ENCODE assay signal across 10 cellular contexts in the genomic region with DNA sequence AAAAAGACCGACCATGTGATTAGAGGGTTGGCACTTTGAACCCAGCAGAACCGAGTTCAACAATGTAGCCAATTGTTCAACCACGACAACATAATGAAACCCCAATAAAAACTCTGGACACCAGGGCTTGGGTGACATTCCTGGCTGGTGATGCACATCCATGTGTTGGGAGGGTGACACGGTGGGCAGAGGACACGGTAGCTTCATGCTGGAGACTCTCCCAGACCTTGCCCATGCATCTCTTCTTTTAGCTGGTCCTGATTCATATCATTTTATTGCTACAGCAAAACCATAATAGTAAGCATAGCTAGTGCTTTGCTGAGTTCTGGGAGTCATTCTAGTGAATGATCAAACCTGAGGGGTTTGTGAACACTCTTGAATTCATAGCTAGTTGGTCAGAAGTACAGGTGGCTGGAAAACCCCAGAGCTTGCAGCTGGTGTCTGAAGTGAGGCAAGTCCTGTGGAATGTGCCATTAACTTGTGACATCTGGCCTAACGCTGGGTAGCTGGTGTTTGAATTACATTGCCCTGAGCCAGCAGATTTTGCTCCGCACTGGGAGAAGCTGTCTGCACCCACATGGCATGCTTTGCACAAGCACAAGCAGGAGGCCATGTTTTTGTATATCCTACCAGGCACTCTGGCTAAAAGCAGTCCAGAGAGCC. TPM values are rescaled to one million over a fixed set of nuclear protein-coding genes. Genes with fewer than 3 reads are reported as not detected.
DNase-seq lines count a peak whose midpoint lies in the region; ATAC-seq and TF ChIP-seq lines count a peak whose summit lies in the region.
"Had no signal": no experiment of that assay in that cellular context is flagged by ENCODE, and none has a peak within 500 bp of the region (broad histone marks: within the 10 kb centered on the region; RNA-seq: fewer than 3 reads in every experiment).

No MANE protein-coding gene starts in this region.

- peaks cover 0 to 17% (median 6%) of the 10 kb centered on the region in 4 donors for H3K4me1 ChIP-seq in stomach

- no peaks in the 10 kb centered on the region for H3K27me3 ChIP-seq in stomach

- peak; percentile 50 for ATAC-seq in GM21381 (IDR thresholded peaks at IDR 0.05; ENCODE audit: unreplicated experiment)
- ATAC-seq in HG02870 (IDR thresholded peaks at IDR 0.05; ENCODE audit: unreplicated experiment): no peak
- ATAC-seq: stimulated activated naive CD8-positive, alpha-beta T cell treated with anti-CD3 and anti-CD28 coated beads, Interleukin-15, Interleukin-2, amounts not matched to agents 100 U/mL and 50 U/mL, for 24 hours had no signal

- intact Hi-C loops in stomach (cut with DNase I; ENCODE audit: low total_unique reads): loop anchor here (5.0 to 10.0 kb wide), 2 partner anchors 133 to 255 kb away; partner anchors contain the start of gene CDON

- TF ChIP-seq EP300 in stomach (IDR thresholded peaks at IDR 0.05): no peak

- 80 to 94% (median 82%) methylated on average over 7 of the region's 7 CpGs for WGBS in stomach, 5 donors

- TF ChIP-seq POLR2A in stomach (IDR thresholded peaks at IDR 0.05): no peak

- peaks cover 0 to 5% (median 0%) of the 10 kb centered on the region in 4 donors for H3K9me3 ChIP-seq in stomach

- H3K36me3 ChIP-seq in stomach: peaks cover 46 to 92% (median 91%) of the 10 kb centered on the region in 4 donors

- H3K4me3 ChIP-seq in stomach: no peak overlapping the region

- H3K27ac ChIP-seq in stomach: no peak overlapping the region

- DNase-seq in RKO (ENCODE audit: low spot score): peak; percentile 11
- DNase-seq in iris pigment epithelial cell (ENCODE audit: low read depth): peak; percentile 60
- DNase-seq in stomach: peak; percentile 34
- no peak for DNase-seq in NCI-H146 (lab: John Stamatoyannopoulos, UW)
- DNase-seq in NCI-H82 (lab: John Stamatoyannopoulos, UW): no peak
- DNase-seq: HCEC 1CT; stimulated activated CD4-positive, alpha-beta T cell treated with anti-CD3 and anti-CD28 coated beads, Interleukin-2, amount 100 ng/mL, for 24 hours; stimulated activated naive CD8-positive, alpha-beta T cell treated with anti-CD3 and anti-CD28 coated beads, Interleukin-15, Interleukin-2, amounts not matched to agents 100 U/mL and 50 U/mL, for 24 hours had no signal

- no peak for TF ChIP-seq CTCF in stomach (IDR thresholded peaks at IDR 0.05)

RNA-seq across cellular contexts. Expression of gene RPUSD4, which starts 14.0 kb away (rescaled TPM):
- 10 to 100 TPM; 22.8 to 63.4 (median 31.6) TPM for total RNA-seq in stomach
- polyA plus RNA-seq in stomach: 10 to 100 TPM; 16.8 to 27.2 (median 17.8) TPM

RNA-seq across cellular contexts. Expression of gene FAM118B, which starts 14.2 kb away (rescaled TPM):
- total RNA-seq in stomach: 10 to 100 TPM in 4 of 5 donors, 1 to 10 TPM in 1; 7.6 to 50.7 (median 37.4) TPM
- polyA plus RNA-seq in stomach: 10 to 100 TPM in 2 of 3 donors, 1 to 10 TPM in 1; 6.9 to 25.8 (median 16.5) TPM

Comparison
In these comparisons a context has a peak if more than half of its experiments do, and no peak if none do; other contexts are left out.
1. DNase-seq: peak in RKO (single experiment), iris pigment epithelial cell (single experiment) and stomach (single experiment); none in NCI-H146 (single experiment) and NCI-H82 (single experiment).